ENCODE assay signal across 1 cellular context in genomic region chr22:37435970-37436603, GRCh38.
TF ChIP-seq lines count a peak whose summit lies in the region.

No MANE protein-coding gene starts in this region.

TF ChIP-seq in IMR-90, 13 proteins besides CTCF, POLR2A, EP300 and RAD21 (continued from another document):
- TF ChIP-seq, protein P1, sequence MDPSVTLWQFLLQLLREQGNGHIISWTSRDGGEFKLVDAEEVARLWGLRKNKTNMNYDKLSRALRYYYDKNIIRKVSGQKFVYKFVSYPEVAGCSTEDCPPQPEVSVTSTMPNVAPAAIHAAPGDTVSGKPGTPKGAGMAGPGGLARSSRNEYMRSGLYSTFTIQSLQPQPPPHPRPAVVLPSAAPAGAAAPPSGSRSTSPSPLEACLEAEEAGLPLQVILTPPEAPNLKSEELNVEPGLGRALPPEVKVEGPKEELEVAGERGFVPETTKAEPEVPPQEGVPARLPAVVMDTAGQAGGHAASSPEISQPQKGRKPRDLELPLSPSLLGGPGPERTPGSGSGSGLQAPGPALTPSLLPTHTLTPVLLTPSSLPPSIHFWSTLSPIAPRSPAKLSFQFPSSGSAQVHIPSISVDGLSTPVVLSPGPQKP (IDR thresholded peaks at IDR 0.05; ENCODE audit: borderline replicate concordance, low read depth, low read length), result no peak
